ENCODE assay signal across 24 cellular contexts in genomic region chr5:1172007-1172581, GRCh38. TPM values are rescaled to one million over a fixed set of nuclear protein-coding genes. Genes with fewer than 3 reads are reported as not detected.
"Had no signal": no experiment of that assay in that cellular context is flagged by ENCODE, and none has a peak within 500 bp of the region (broad histone marks: within the 10 kb centered on the region; RNA-seq: fewer than 3 reads in every experiment).

No MANE protein-coding gene starts in this region.

- H3K36me3 ChIP-seq: neutrophil, ovary, right lobe of liver, upper lobe of left lung had no signal

- DNase-seq: activated B cell treated with CpG ODN at 0.5 μM for 24 hours; activated CD4-positive, alpha-beta T cell treated with anti-CD3 and anti-CD28 coated beads for 4 hours; activated effector memory CD4-positive, alpha-beta T cell treated with anti-CD3 and anti-CD28 coated beads, Interleukin-2, amount 50 U/mL, for 16 hours; anterior cingulate cortex; caudate nucleus; ovary; stimulated activated CD4-positive, alpha-beta T cell treated with anti-CD3 and anti-CD28 coated beads, Interleukin-1b, Interleukin-23, amount 100 ng/mL, for 48 hours; stimulated activated naive B cell treated with anti-CD40 and anti-IgM and Interleukin-4, amounts not matched to agents 10 μg/mL and 1 μg/mL and 100 μg/mL, for 72 hours had no signal

- H3K27me3 ChIP-seq: ovary, right lobe of liver, upper lobe of left lung had no signal

- ATAC-seq: naive thymus-derived CD4-positive, alpha-beta T cell; stimulated activated naive B cell treated with anti-CD40 and anti-IgM and Interleukin-4, amounts not matched to agents 10 μg/mL and 1 μg/mL and 100 μg/mL, for 72 hours had no signal

- H3K36me3 Mint-ChIP-seq: activated naive CD4-positive, alpha-beta T cell treated with anti-CD3 and anti-CD28 coated beads, Interleukin-2, amount 10 ng/mL, durations not matched to agents 7 days and 5 days; brain; memory B cell; naive thymus-derived CD4-positive, alpha-beta T cell; stimulated activated naive B cell treated with anti-CD40 and anti-IgM and Interleukin-4, amounts not matched to agents 10 μg/mL and 1 μg/mL and 100 μg/mL, for 72 hours had no signal

- H3K27ac ChIP-seq: neutrophil, ovary, right lobe of liver, skin epidermis, upper lobe of left lung had no signal

- H3K9me3 ChIP-seq: neutrophil, ovary, right lobe of liver, upper lobe of left lung had no signal

- H3K4me3 Mint-ChIP-seq: activated B cell treated with CpG ODN at 0.5 μM for 24 hours; brain; memory B cell; stimulated activated naive B cell treated with anti-CD40 and anti-IgM and Interleukin-4, amounts not matched to agents 10 μg/mL and 1 μg/mL and 100 μg/mL, for 72 hours had no signal

- H3K9me3 Mint-ChIP-seq: activated B cell treated with CpG ODN at 0.5 μM for 24 hours; activated CD4-positive, alpha-beta memory T cell treated with anti-CD3 and anti-CD28 coated beads, Interleukin-2, amount 10 ng/mL, durations not matched to agents 7 days and 5 days; activated naive CD4-positive, alpha-beta T cell treated with anti-CD3 and anti-CD28 coated beads, Interleukin-2, amount 10 ng/mL, durations not matched to agents 7 days and 5 days; memory B cell; naive thymus-derived CD4-positive, alpha-beta T cell; T-helper 1 cell treated with Interleukin-12 subunit alpha and Interleukin-12 subunit beta and Interleukin-4 antibody, amounts not matched to agents 30 μg/mL and 1 μg/mL, for 36 hours had no signal

- H3K4me3 ChIP-seq: ovary, right lobe of liver, skin epidermis, upper lobe of left lung had no signal

- H3K27ac Mint-ChIP-seq: activated B cell treated with CpG ODN at 0.5 μM for 24 hours; activated naive CD4-positive, alpha-beta T cell treated with anti-CD3 and anti-CD28 coated beads, Interleukin-2, amount 10 ng/mL, durations not matched to agents 7 days and 5 days; brain; memory B cell; stimulated activated naive B cell treated with anti-CD40 and anti-IgM and Interleukin-4, amounts not matched to agents 10 μg/mL and 1 μg/mL and 100 μg/mL, for 72 hours; T-helper 1 cell treated with Interleukin-12 subunit alpha and Interleukin-12 subunit beta and Interleukin-4 antibody, amounts not matched to agents 30 μg/mL and 1 μg/mL, for 36 hours had no signal

RNA-seq across cellular contexts. Expression of gene SLC6A19, which starts 29.3 kb away (rescaled TPM):
- total RNA-seq: activated B cell treated with CpG ODN at 0.5 μM for 24 hours; activated CD4-positive, alpha-beta memory T cell treated with anti-CD3 and anti-CD28 coated beads, Interleukin-2, amount 10 ng/mL, durations not matched to agents 7 days and 5 days; dermis blood vessel endothelial cell; fibroblast of lung; glomerular endothelial cell; kidney epithelial cell; naive thymus-derived CD4-positive, alpha-beta T cell; pulmonary artery endothelial cell had no signal
- polyA plus RNA-seq: fibroblast of lung; naive thymus-derived CD4-positive, alpha-beta T cell; ovary had no signal

RNA-seq across cellular contexts. Expression of gene SLC6A18, which starts 53.1 kb away (rescaled TPM):
- total RNA-seq: activated B cell treated with CpG ODN at 0.5 μM for 24 hours; activated CD4-positive, alpha-beta memory T cell treated with anti-CD3 and anti-CD28 coated beads, Interleukin-2, amount 10 ng/mL, durations not matched to agents 7 days and 5 days; dermis blood vessel endothelial cell; fibroblast of lung; glomerular endothelial cell; kidney epithelial cell; liver; naive thymus-derived CD4-positive, alpha-beta T cell; ovary; pulmonary artery endothelial cell; right lobe of liver; upper lobe of left lung had no signal
- polyA plus RNA-seq: fibroblast of lung; liver; naive thymus-derived CD4-positive, alpha-beta T cell; ovary had no signal
